Comparison of ENCODE assay signal across 15 cellular contexts in genomic region chr2:233130481-233130970, GRCh38.
DNase-seq lines count a peak whose midpoint lies in the region; ATAC-seq lines count a peak whose summit lies in the region.
"Had no signal": no experiment of that assay in that cellular context is flagged by ENCODE, and none has a peak within 500 bp of the region (broad histone marks: within the 10 kb centered on the region; RNA-seq: fewer than 3 reads in every experiment).

No MANE protein-coding gene starts in this region.

- H3K4me1 Mint-ChIP-seq in activated CD8-positive, alpha-beta memory T cell treated with anti-CD3 and anti-CD28 coated beads, Interleukin-2, amount 10 ng/mL, durations not matched to agents 7 days and 5 days, result peaks cover 41% of the 10 kb centered on the region
- H3K4me1 Mint-ChIP-seq in dendritic cell treated with granulocyte-macrophage colony-stimulating factor and Interleukin-4, amounts not matched to agents 40 ng/mL and 50 ng/mL, for 4 days (ENCODE audit: low read depth), result no peaks in the 10 kb centered on the region

- DNase-seq in activated CD8-positive, alpha-beta memory T cell treated with anti-CD3 and anti-CD28 coated beads, Interleukin-2, amount 10 ng/mL, durations not matched to agents 7 days and 5 days, result no peak
- no peak for DNase-seq in activated CD8-positive, alpha-beta memory T cell treated with anti-CD3 and anti-CD28 coated beads, Interleukin-2, amount 50 U/mL, for 48 hours
- peak; percentile 36 for DNase-seq in SW480 (ENCODE audit: low spot score)
- DNase-seq in sciatic nerve (ENCODE audit: low spot score), result no peak
- DNase-seq in CD1c-positive myeloid dendritic cell (ENCODE audit: extremely low spot score), result no peak
- DNase-seq in stimulated activated CD4-positive, alpha-beta T cell treated with anti-CD3 and anti-CD28 coated beads, Interleukin-2, amount 100 ng/mL, for 24 hours, result no peak
- DNase-seq: COR-L47; lower lobe of right lung; NCI-H1436 treated with DMSO at 0.1 percent for 48 hours; nephron progenitor cell; Peyer's patch; SK-N-SH; stimulated activated CD4-positive, alpha-beta T cell treated with anti-CD3 and anti-CD28 coated beads, Interleukin-15, amount 100 ng/mL, for 24 hours had no signal

- peaks cover 81% of the 10 kb centered on the region for H3K36me3 Mint-ChIP-seq in activated CD8-positive, alpha-beta memory T cell treated with anti-CD3 and anti-CD28 coated beads, Interleukin-2, amount 10 ng/mL, durations not matched to agents 7 days and 5 days
- peaks cover 97% of the 10 kb centered on the region for H3K36me3 Mint-ChIP-seq in dendritic cell treated with granulocyte-macrophage colony-stimulating factor and Interleukin-4, amounts not matched to agents 40 ng/mL and 50 ng/mL, for 4 days (ENCODE audit: low read depth)

- no peak overlapping the region for H3K4me3 Mint-ChIP-seq in activated CD8-positive, alpha-beta memory T cell treated with anti-CD3 and anti-CD28 coated beads, Interleukin-2, amount 10 ng/mL, durations not matched to agents 7 days and 5 days
- no peak overlapping the region for H3K4me3 Mint-ChIP-seq in dendritic cell treated with granulocyte-macrophage colony-stimulating factor and Interleukin-4, amounts not matched to agents 40 ng/mL and 50 ng/mL, for 4 days
- H3K4me3 Mint-ChIP-seq: nephron progenitor cell had no signal

- peak; percentile 27 for ATAC-seq in activated CD8-positive, alpha-beta memory T cell treated with anti-CD3 and anti-CD28 coated beads, Interleukin-2, amount 10 ng/mL, durations not matched to agents 7 days and 5 days
- ATAC-seq in sciatic nerve, result peak; percentile 30
- ATAC-seq in GM18907 (IDR thresholded peaks at IDR 0.05; ENCODE audit: unreplicated experiment), result no peak
- ATAC-seq: lower lobe of right lung had no signal

- H3K9me3 Mint-ChIP-seq in activated CD8-positive, alpha-beta memory T cell treated with anti-CD3 and anti-CD28 coated beads, Interleukin-2, amount 10 ng/mL, durations not matched to agents 7 days and 5 days (ENCODE audit: low read depth), result no peaks in the 10 kb centered on the region
- H3K9me3 Mint-ChIP-seq in dendritic cell treated with granulocyte-macrophage colony-stimulating factor and Interleukin-4, amounts not matched to agents 40 ng/mL and 50 ng/mL, for 4 days, result no peaks in the 10 kb centered on the region

- intact Hi-C loops in dendritic cell treated with granulocyte-macrophage colony-stimulating factor and Interleukin-4, amounts not matched to agents 40 ng/mL and 50 ng/mL, for 4 days (cut with micrococcal nuclease), result no loop called here
- intact Hi-C loops in sciatic nerve (cut with DNase I), result no loop called here

- CTCF ChIA-PET in activated CD8-positive, alpha-beta memory T cell treated with anti-CD3 and anti-CD28 coated beads, Interleukin-2, amount 10 ng/mL, durations not matched to agents 7 days and 5 days (lab: Charles Lee), result interaction anchor here (1.0 to 2.8 kb wide), 3 partner anchors 12 to 76 kb away, joined by 3 to 7 read pairs (median 4); no protein-coding TSS in a partner anchor

- no peaks in the 10 kb centered on the region for H3K27me3 Mint-ChIP-seq in activated CD8-positive, alpha-beta memory T cell treated with anti-CD3 and anti-CD28 coated beads, Interleukin-2, amount 10 ng/mL, durations not matched to agents 7 days and 5 days
- H3K27me3 Mint-ChIP-seq in dendritic cell treated with granulocyte-macrophage colony-stimulating factor and Interleukin-4, amounts not matched to agents 40 ng/mL and 50 ng/mL, for 4 days, result no peaks in the 10 kb centered on the region

- peak overlapping the region; percentile 48 for H3K27ac Mint-ChIP-seq in activated CD8-positive, alpha-beta memory T cell treated with anti-CD3 and anti-CD28 coated beads, Interleukin-2, amount 10 ng/mL, durations not matched to agents 7 days and 5 days
- H3K27ac Mint-ChIP-seq in dendritic cell treated with granulocyte-macrophage colony-stimulating factor and Interleukin-4, amounts not matched to agents 40 ng/mL and 50 ng/mL, for 4 days, result peak overlapping the region; percentile 52
- H3K27ac Mint-ChIP-seq: nephron progenitor cell had no signal
